ENCODE assay signal across 7 cellular contexts in the genomic region with DNA sequence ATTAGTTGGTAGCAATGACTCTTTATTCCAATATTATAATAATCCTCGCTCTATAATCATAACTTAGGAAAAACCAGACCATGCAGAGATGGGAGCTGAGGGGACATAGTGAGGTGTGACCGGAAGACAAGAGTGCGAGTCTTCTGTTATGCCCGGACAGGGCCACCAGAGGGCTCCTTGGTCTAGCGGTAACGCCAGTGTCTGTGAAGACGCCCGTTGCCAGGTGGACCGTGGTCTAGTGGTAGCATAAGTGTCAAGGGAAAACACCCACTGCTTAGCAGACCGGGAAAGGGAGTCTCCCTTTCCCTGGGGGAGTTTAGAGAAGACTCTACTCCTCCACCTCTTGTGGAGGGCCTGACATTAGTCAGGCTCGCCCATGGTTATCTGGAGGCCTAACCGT. TPM values are rescaled to one million over a fixed set of nuclear protein-coding genes. Genes with fewer than 3 reads are reported as not detected.
DNase-seq lines count a peak whose midpoint lies in the region; ATAC-seq and TF ChIP-seq lines count a peak whose summit lies in the region.
"Not testable (repeated sequence)": the region's sequence is repeated elsewhere in the genome, so short reads cannot be mapped to it uniquely, and the experiment has no call there.

No MANE protein-coding gene starts in this region.

- H3K4me3 ChIP-seq in GM12864 (ENCODE audit: low read depth, low read length); gastrocnemius medialis: not testable (repeated sequence)

- peak; percentile 32 for ATAC-seq in left lobe of liver
- not testable (repeated sequence) for ATAC-seq in gastrocnemius medialis

- H3K27ac ChIP-seq in gastrocnemius medialis, result not testable (repeated sequence)

- TF ChIP-seq POLR2A in erythroblast (IDR thresholded peaks at IDR 0.05; ENCODE audit: low read length); gastrocnemius medialis (IDR thresholded peaks at IDR 0.05): not testable (repeated sequence)

- not testable (repeated sequence) for DNase-seq in GM12864 (ENCODE audit: low read depth)
- DNase-seq in NCI-H1417 (lab: John Stamatoyannopoulos, UW) (peak; percentile 33 to 65 (median 34)), SHP77 (lab: John Stamatoyannopoulos, UW) (peak; percentile 71 to 83), erythroblast (lab: John Stamatoyannopoulos, UW) (peak; percentile 38 to 43), left lobe of liver (ENCODE audit: low spot score) (peak; percentile 75), gastrocnemius medialis (peak in 1 of 2 donors; percentile 37)
- peak; percentile 71 for DNase-seq in activated effector memory CD4-positive, alpha-beta T cell treated with anti-CD3 and anti-CD28 coated beads, Interleukin-2, amount 50 U/mL, for 16 hours

- not testable (repeated sequence) for H3K36me3 ChIP-seq in gastrocnemius medialis

- in situ Hi-C loops in gastrocnemius medialis (cut with MboI; ENCODE audit: low sequenced_read_pairs in 4 of 4), result not testable (repeated sequence)

- H3K4me1 ChIP-seq in gastrocnemius medialis, result not testable (repeated sequence)

- TF ChIP-seq CTCF in GM12864 (IDR thresholded peaks at IDR 0.05; ENCODE audit: low read depth, low read length, missing control alignments) (peak; percentile 74), gastrocnemius medialis (IDR thresholded peaks at IDR 0.05 in 4 of 5, conservative IDR thresholded peaks at IDR 0.05 in 1 of 5) (peak in 3 of 5 experiments; percentile 35 to 60 (median 44))

- not testable (repeated sequence) for H3K27me3 ChIP-seq in gastrocnemius medialis

- intact Hi-C loops in gastrocnemius medialis (cut with DNase I; ENCODE audit: low total_unique reads), result not testable (repeated sequence)

- not testable (repeated sequence) for H3K9me3 ChIP-seq in gastrocnemius medialis

RNA-seq across cellular contexts. Expression of gene PLA2G1B, which starts 7.9 kb away (rescaled TPM):
- total RNA-seq in left lobe of liver (3.0 TPM), gastrocnemius medialis (not detected)

RNA-seq across cellular contexts. Expression of gene SIRT4, which starts 33.3 kb away (rescaled TPM):
- total RNA-seq in left lobe of liver (3.4 TPM), gastrocnemius medialis (10 to 100 TPM in 1 of 4 donors, 1 to 10 TPM in 3; 2.5 to 13.2 (median 6.7) TPM)

RNA-seq across cellular contexts. Expression of gene MSI1, which starts 33.5 kb away (rescaled TPM):
- total RNA-seq in left lobe of liver (not detected), gastrocnemius medialis (under 1 TPM in 1 of 4 donors, not detected in 3; 0.16 TPM)

RNA-seq across cellular contexts. Expression of gene RNU4-1, which starts 42.4 kb away (rescaled TPM):
- total RNA-seq in left lobe of liver, result 1,949 TPM
- total RNA-seq in gastrocnemius medialis, result under 1 TPM in 1 of 4 donors, not detected in 3; under 0.01 TPM

RNA-seq across cellular contexts. Expression of gene RNU4-2, which starts 43.7 kb away (rescaled TPM):
- total RNA-seq in left lobe of liver (3,631 TPM), gastrocnemius medialis (under 1 TPM in 2 of 4 donors, not detected in 2; under 0.01 TPM)
